In the genomic region with DNA sequence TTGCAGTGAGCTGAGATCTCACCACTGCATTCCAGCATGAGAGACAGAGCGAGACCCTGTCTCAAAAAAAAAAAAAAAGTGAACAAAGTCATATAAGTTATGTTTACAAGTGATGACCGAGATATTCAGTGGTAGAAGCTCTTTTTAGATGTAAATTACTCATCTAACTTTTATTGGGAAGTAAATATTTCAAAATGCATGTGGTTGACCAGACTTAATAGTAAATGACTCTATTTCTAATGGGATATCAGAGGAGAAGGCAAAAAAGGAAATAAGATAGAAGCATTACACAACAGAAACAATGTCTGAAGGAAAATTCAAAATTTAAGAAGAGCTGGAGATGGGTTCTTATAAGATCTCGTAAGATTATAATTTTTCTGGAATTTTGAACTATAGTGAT, we compare ENCODE assay signal across 16 cellular contexts.
DNase-seq lines count a peak whose midpoint lies in the region; ATAC-seq and TF ChIP-seq lines count a peak whose summit lies in the region.
"Had no signal": no experiment of that assay in that cellular context is flagged by ENCODE, and none has a peak within 500 bp of the region (broad histone marks: within the 10 kb centered on the region; RNA-seq: fewer than 3 reads in every experiment).

No MANE protein-coding gene starts in this region.

- H3K36me3 Mint-ChIP-seq in activated naive CD4-positive, alpha-beta T cell treated with anti-CD3 and anti-CD28 coated beads, Interleukin-2, amount 50 U/mL, for 24 hours = peaks cover 2% of the 10 kb centered on the region

- H3K4me1 ChIP-seq in esophagus muscularis mucosa (peaks cover 24 to 58% (median 39%) of the 10 kb centered on the region in 4 donors), stomach (peaks cover 0 to 37% (median 14%) of the 10 kb centered on the region in 4 donors)

- H3K4me3 Mint-ChIP-seq in activated naive CD4-positive, alpha-beta T cell treated with anti-CD3 and anti-CD28 coated beads, Interleukin-2, amount 50 U/mL, for 24 hours = no peak overlapping the region
- H3K4me3 Mint-ChIP-seq: activated CD4-positive, alpha-beta memory T cell treated with anti-CD3 and anti-CD28 coated beads, Interleukin-2, amount 10 ng/mL, durations not matched to agents 7 days and 5 days had no signal

- no peak for ATAC-seq in HG03378 (IDR thresholded peaks at IDR 0.05; ENCODE audit: unreplicated experiment)
- no peak for ATAC-seq in HG03571 (IDR thresholded peaks at IDR 0.05; ENCODE audit: unreplicated experiment)

- intact Hi-C loops in esophagus muscularis mucosa (cut with DNase I) (no loop called here), stomach (cut with DNase I; ENCODE audit: low total_unique reads) (no loop called here)

- 77% methylated on average over 3 of the region's 3 CpGs for WGBS in esophagus muscularis mucosa
- WGBS in stomach, 5 donors = 85 to 97% (median 89%) methylated on average over 3 of the region's 3 CpGs

- peak overlapping the region; percentile 56 for H3K27ac Mint-ChIP-seq in activated naive CD4-positive, alpha-beta T cell treated with anti-CD3 and anti-CD28 coated beads, Interleukin-2, amount 50 U/mL, for 24 hours

- no peaks in the 10 kb centered on the region for H3K36me3 ChIP-seq in esophagus muscularis mucosa
- no peaks in the 10 kb centered on the region for H3K36me3 ChIP-seq in stomach

- H3K4me3 ChIP-seq in NB4 (ENCODE audit: low read depth, low read length) (no peak overlapping the region), esophagus muscularis mucosa (no peak overlapping the region), stomach (no peak overlapping the region)
- H3K4me3 ChIP-seq: SK-N-MC had no signal

- no peak for DNase-seq in activated naive CD4-positive, alpha-beta T cell treated with Interleukin-2 at 50 U/mL for 16 hours
- peak; percentile 39 for DNase-seq in NB4 (ENCODE audit: low read depth)
- no peak for DNase-seq in esophagus muscularis mucosa (ENCODE audit: extremely low spot score)
- no peak for DNase-seq in stomach
- DNase-seq in C1 segment of cervical spinal cord (lab: John Stamatoyannopoulos, UW) = no peak
- DNase-seq: ACHN; activated CD4-positive, alpha-beta memory T cell treated with anti-CD3 and anti-CD28 coated beads, Interleukin-2, amount 10 ng/mL, durations not matched to agents 7 days and 5 days; foreskin melanocyte; KBM-7; NCI-H1417 treated with DMSO at 0.1 percent for 48 hours; NCI-H446; stimulated activated naive CD4-positive, alpha-beta T cell had no signal

- TF ChIP-seq CTCF in NB4 (IDR thresholded peaks at IDR 0.05; ENCODE audit: low read depth, low read length) (no peak), esophagus muscularis mucosa (IDR thresholded peaks at IDR 0.05) (no peak), stomach (IDR thresholded peaks at IDR 0.05) (no peak)

- no peaks in the 10 kb centered on the region for H3K9me3 Mint-ChIP-seq in activated naive CD4-positive, alpha-beta T cell treated with anti-CD3 and anti-CD28 coated beads, Interleukin-2, amount 50 U/mL, for 24 hours
- H3K9me3 Mint-ChIP-seq: activated CD4-positive, alpha-beta memory T cell treated with anti-CD3 and anti-CD28 coated beads, Interleukin-2, amount 10 ng/mL, durations not matched to agents 7 days and 5 days had no signal

- no peak for TF ChIP-seq POLR2A in NB4 (IDR thresholded peaks at IDR 0.05; ENCODE audit: extremely low read depth, insufficient read length)
- TF ChIP-seq POLR2A in esophagus muscularis mucosa (IDR thresholded peaks at IDR 0.05; ENCODE audit: low read depth) = no peak
- no peak for TF ChIP-seq POLR2A in stomach (IDR thresholded peaks at IDR 0.05)

- no peaks in the 10 kb centered on the region for H3K27me3 Mint-ChIP-seq in activated naive CD4-positive, alpha-beta T cell treated with anti-CD3 and anti-CD28 coated beads, Interleukin-2, amount 50 U/mL, for 24 hours
- H3K27me3 Mint-ChIP-seq: activated CD4-positive, alpha-beta memory T cell treated with anti-CD3 and anti-CD28 coated beads, Interleukin-2, amount 10 ng/mL, durations not matched to agents 7 days and 5 days had no signal

- H3K27me3 ChIP-seq in esophagus muscularis mucosa (no peaks in the 10 kb centered on the region), stomach (no peaks in the 10 kb centered on the region)

- peak overlapping the region; percentile 6 to 80 (median 74) for H3K27ac ChIP-seq in esophagus muscularis mucosa (replicated peaks in 1 of 4)
- peak overlapping the region in 3 of 5 donors; percentile 20 to 67 (median 45) for H3K27ac ChIP-seq in stomach
- H3K27ac ChIP-seq: SK-N-MC had no signal

- H3K9me3 ChIP-seq in esophagus muscularis mucosa = no peaks in the 10 kb centered on the region
- no peaks in the 10 kb centered on the region for H3K9me3 ChIP-seq in stomach

- no peak for TF ChIP-seq EP300 in esophagus muscularis mucosa (IDR thresholded peaks at IDR 0.05)
- no peak for TF ChIP-seq EP300 in stomach (IDR thresholded peaks at IDR 0.05)

- H3K4me1 Mint-ChIP-seq in activated naive CD4-positive, alpha-beta T cell treated with anti-CD3 and anti-CD28 coated beads, Interleukin-2, amount 50 U/mL, for 24 hours = peaks cover 46% of the 10 kb centered on the region
